In genomic region chr10:102480396-102480795, GRCh38 we compare ENCODE assay signal across 29 cellular contexts. TPM values are rescaled to one million over a fixed set of nuclear protein-coding genes. Genes with fewer than 3 reads are reported as not detected.
"Had no signal": no experiment of that assay in that cellular context is flagged by ENCODE, and none has a peak within 500 bp of the region (broad histone marks: within the 10 kb centered on the region; RNA-seq: fewer than 3 reads in every experiment).

No MANE protein-coding gene starts in this region.

- H3K9me3 Mint-ChIP-seq: activated CD4-positive, alpha-beta memory T cell treated with anti-CD3 and anti-CD28 coated beads, Interleukin-2, amount 10 ng/mL, durations not matched to agents 7 days and 5 days; activated naive CD4-positive, alpha-beta T cell treated with anti-CD3 and anti-CD28 coated beads for 36 hours; activated naive CD8-positive, alpha-beta T cell treated with anti-CD3 and anti-CD28 coated beads for 36 hours; brain; naive thymus-derived CD4-positive, alpha-beta T cell; T-cell; T-helper 2 cell treated with Interferon-gamma antibody and Interleukin-4, amounts not matched to agents 5 μg/mL and 100 μg/mL, for 36 hours had no signal

- H3K4me1 ChIP-seq: adrenal gland, foreskin keratinocyte, parathyroid adenoma, testis, transverse colon, uterus had no signal

- H3K27ac ChIP-seq: adrenal gland, foreskin keratinocyte, parathyroid adenoma, testis, transverse colon, uterus had no signal

- H3K27me3 Mint-ChIP-seq: activated CD4-positive, alpha-beta memory T cell treated with anti-CD3 and anti-CD28 coated beads, Interleukin-2, amount 10 ng/mL, durations not matched to agents 7 days and 5 days; activated CD8-positive, alpha-beta memory T cell treated with anti-CD3 and anti-CD28 coated beads, Interleukin-2, amount 10 ng/mL, durations not matched to agents 7 days and 5 days; activated naive CD8-positive, alpha-beta T cell treated with anti-CD3 and anti-CD28 coated beads for 36 hours; brain; naive thymus-derived CD4-positive, alpha-beta T cell; T-cell had no signal

- H3K9me3 ChIP-seq: adrenal gland, esophagus muscularis mucosa, right atrium auricular region, testis, transverse colon, uterus had no signal

- H3K4me3 ChIP-seq: adrenal gland, esophagus muscularis mucosa, right atrium auricular region, smooth muscle cell, testis, transverse colon, uterus had no signal

- H3K4me3 Mint-ChIP-seq: activated CD4-positive, alpha-beta memory T cell treated with anti-CD3 and anti-CD28 coated beads, Interleukin-2, amount 10 ng/mL, durations not matched to agents 7 days and 5 days; activated CD8-positive, alpha-beta memory T cell treated with anti-CD3 and anti-CD28 coated beads, Interleukin-2, amount 10 ng/mL, durations not matched to agents 7 days and 5 days; activated naive CD4-positive, alpha-beta T cell treated with anti-CD3 and anti-CD28 coated beads for 36 hours; activated naive CD8-positive, alpha-beta T cell treated with anti-CD3 and anti-CD28 coated beads for 36 hours; brain; naive thymus-derived CD4-positive, alpha-beta T cell; T-cell; T-helper 2 cell treated with Interferon-gamma antibody and Interleukin-4, amounts not matched to agents 5 μg/mL and 100 μg/mL, for 36 hours had no signal

- H3K36me3 ChIP-seq: uterus had no signal

- ATAC-seq: activated CD8-positive, alpha-beta memory T cell treated with anti-CD3 and anti-CD28 coated beads, Interleukin-2, amount 10 ng/mL, durations not matched to agents 7 days and 5 days; foreskin keratinocyte; naive thymus-derived CD4-positive, alpha-beta T cell; stimulated activated naive CD8-positive, alpha-beta T cell treated with anti-CD3 and anti-CD28 coated beads, Interleukin-15, Interleukin-2, amounts not matched to agents 100 U/mL and 50 U/mL, for 24 hours; T-cell had no signal

- H3K27ac Mint-ChIP-seq: activated CD8-positive, alpha-beta memory T cell treated with anti-CD3 and anti-CD28 coated beads, Interleukin-2, amount 10 ng/mL, durations not matched to agents 7 days and 5 days; activated naive CD8-positive, alpha-beta T cell treated with anti-CD3 and anti-CD28 coated beads for 36 hours; T-helper 2 cell treated with Interferon-gamma antibody and Interleukin-4, amounts not matched to agents 5 μg/mL and 100 μg/mL, for 36 hours had no signal

- DNase-seq: activated CD4-positive, alpha-beta memory T cell treated with anti-CD3 and anti-CD28 coated beads, Interleukin-2, amount 10 ng/mL, durations not matched to agents 7 days and 5 days; activated CD4-positive, alpha-beta T cell treated with anti-CD3 and anti-CD28 coated beads for 48 hours; activated CD4-positive, CD25-positive, alpha-beta regulatory T cell; activated CD8-positive, alpha-beta memory T cell treated with anti-CD3 and anti-CD28 coated beads, Interleukin-2, amount 10 ng/mL, durations not matched to agents 7 days and 5 days; activated effector memory CD4-positive, alpha-beta T cell treated with anti-CD3 and anti-CD28 coated beads, Interleukin-2, amount 50 U/mL, for 16 hours; activated naive CD4-positive, alpha-beta T cell treated with anti-CD3 and anti-CD28 coated beads for 36 hours; activated naive CD8-positive, alpha-beta T cell treated with anti-CD3 and anti-CD28 coated beads for 36 hours; adrenal gland; central memory CD4-positive, alpha-beta T cell; dermis blood vessel endothelial cell; effector CD4-positive, alpha-beta T cell; foreskin keratinocyte; midbrain; naive thymus-derived CD4-positive, alpha-beta T cell; occipital lobe; stimulated activated CD4-positive, alpha-beta T cell treated with anti-CD3 and anti-CD28 coated beads, Interleukin-1b, Interleukin-23, amount 100 ng/mL, for 48 hours; stimulated activated naive CD8-positive, alpha-beta T cell treated with anti-CD3 and anti-CD28 coated beads, Interleukin-15, Interleukin-2, amounts not matched to agents 100 U/mL and 50 U/mL, for 24 hours; T-cell; testis; transverse colon; uterus had no signal

- H3K27me3 ChIP-seq: adrenal gland, esophagus muscularis mucosa, foreskin keratinocyte, right atrium auricular region, testis, transverse colon, uterus had no signal

RNA-seq across cellular contexts. Expression of gene C10orf95, which starts 29.1 kb away (rescaled TPM):
- total RNA-seq: aorta, dermis blood vessel endothelial cell, glomerular endothelial cell, occipital lobe, right atrium auricular region, smooth muscle cell had no signal
